ENCODE assay signal across 25 cellular contexts in the genomic region with DNA sequence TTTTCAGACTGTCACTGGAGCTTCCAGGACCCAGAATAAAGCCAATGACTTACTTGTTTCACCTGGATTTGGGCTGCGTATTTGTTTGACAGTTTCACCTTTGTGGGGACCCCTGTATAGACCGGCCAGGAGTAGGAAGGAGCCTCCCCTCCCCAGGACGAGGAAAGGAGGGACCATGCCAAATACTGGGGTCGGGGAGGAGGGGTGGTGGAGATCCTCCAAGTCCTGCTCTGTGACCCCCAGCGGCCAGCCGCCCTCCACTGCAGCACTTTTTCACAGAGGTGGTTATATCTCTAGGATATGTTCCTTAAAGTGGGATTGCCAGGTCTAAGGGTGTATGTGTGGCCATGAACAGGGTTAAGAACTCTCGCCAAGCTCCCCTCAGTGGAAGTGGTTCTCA. TPM values are rescaled to one million over a fixed set of nuclear protein-coding genes. Genes with fewer than 3 reads are reported as not detected.
"Had no signal": no experiment of that assay in that cellular context is flagged by ENCODE, and none has a peak within 500 bp of the region (broad histone marks: within the 10 kb centered on the region; RNA-seq: fewer than 3 reads in every experiment).

No MANE protein-coding gene starts in this region.

- DNase-seq: activated B cell treated with CpG ODN at 0.5 μM for 24 hours; activated CD4-positive, alpha-beta T cell treated with anti-CD3 and anti-CD28 coated beads for 48 hours; activated CD4-positive, alpha-beta T cell treated with anti-CD3 and anti-CD28 coated beads, Interleukin-2, amount 50 U/mL, for 1 hour; activated CD4-positive, alpha-beta T cell treated with anti-CD3 and anti-CD28 coated beads, Interleukin-2, amount 50 U/mL, for 48 hours; activated CD8-positive, alpha-beta memory T cell treated with anti-CD3 and anti-CD28 coated beads for 24 hours; activated CD8-positive, alpha-beta T cell treated with anti-CD3 and anti-CD28 coated beads for 36 hours; activated effector memory CD4-positive, alpha-beta T cell treated with Interleukin-2 at 50 U/mL for 16 hours; activated gamma-delta T cell treated with Interleukin-2 at 50 U/mL for 16 hours; activated naive CD4-positive, alpha-beta T cell treated with anti-CD3 and anti-CD28 coated beads, Interleukin-2, amount 50 U/mL, for 16 hours; activated naive CD4-positive, alpha-beta T cell treated with Interleukin-2 at 50 U/mL for 16 hours; activated T-cell treated with anti-CD3 and anti-CD28 coated beads, Interleukin-2, amount 50 U/mL, for 4 hours; amniotic stem cell; anterior cingulate cortex; brain microvascular endothelial cell; cortex of kidney; dermis blood vessel endothelial cell; effector CD4-positive, alpha-beta T cell; effector memory CD8-positive, alpha-beta T cell; erythroblast; esophagus squamous epithelium; T-helper 1 cell; T-helper 17 cell; T1000; WERI-Rb-1 had no signal

- H3K27me3 ChIP-seq: brain microvascular endothelial cell, esophagus squamous epithelium had no signal

- H3K4me3 ChIP-seq: esophagus squamous epithelium had no signal

- H3K27ac ChIP-seq: brain microvascular endothelial cell, esophagus squamous epithelium, WERI-Rb-1 had no signal

- H3K4me1 ChIP-seq: esophagus squamous epithelium had no signal

- H3K36me3 ChIP-seq: brain microvascular endothelial cell, esophagus squamous epithelium, WERI-Rb-1 had no signal

RNA-seq across cellular contexts. Expression of gene ZNF492, which starts 25.7 kb away (rescaled TPM):
- total RNA-seq: astrocyte had no signal
